Comparison of ENCODE assay signal across 8 cellular contexts in the genomic region with DNA sequence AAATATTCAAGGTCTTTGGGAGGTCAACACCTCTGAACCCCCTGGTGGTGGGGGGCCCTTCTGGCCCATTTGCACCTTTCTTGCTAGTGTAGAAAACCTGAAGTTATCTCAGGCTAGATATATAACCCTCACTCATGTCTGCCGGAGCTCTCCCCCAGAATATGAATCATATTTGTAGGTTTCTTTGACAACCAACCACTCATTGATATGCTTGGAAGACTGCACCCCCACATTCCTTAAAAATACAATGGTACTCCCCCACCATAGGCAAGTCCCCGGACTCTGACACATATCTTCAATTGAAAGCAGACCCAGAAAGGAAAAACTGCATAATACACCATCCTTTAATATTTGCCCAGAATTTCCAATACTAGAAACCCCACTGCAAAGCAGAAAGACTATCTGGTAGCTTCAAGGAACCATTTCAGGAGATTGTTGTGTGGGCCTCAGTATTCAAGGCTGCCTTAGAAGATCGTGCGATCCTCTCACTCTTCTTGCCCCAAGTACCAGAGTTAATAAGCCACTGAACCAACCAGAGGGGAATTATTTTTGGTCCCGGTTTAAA. TPM values are rescaled to one million over a fixed set of nuclear protein-coding genes. Genes with fewer than 3 reads are reported as not detected.
DNase-seq lines count a peak whose midpoint lies in the region; ATAC-seq and TF ChIP-seq lines count a peak whose summit lies in the region.

No MANE protein-coding gene starts in this region.

- no peaks in the 10 kb centered on the region for H3K27me3 ChIP-seq in psoas muscle (ENCODE audit: insufficient read depth in 3 of 3, low read length in 2 of 3)

- no peak for DNase-seq in activated B cell treated with CpG ODN at 0.5 μM for 24 hours
- DNase-seq in fibroblast of pulmonary artery (ENCODE audit: low read depth), result peak; percentile 23
- no peak for DNase-seq in psoas muscle
- no peak for DNase-seq in cerebellar nuclear complex (lab: John Stamatoyannopoulos, UW)
- no peak for DNase-seq in NCI-H345 (lab: John Stamatoyannopoulos, UW)
- DNase-seq in DMS 273 treated with DMSO at 0.1 percent for 48 hours (lab: John Stamatoyannopoulos, UW), result no peak

- CTCF ChIA-PET in activated B cell treated with CpG ODN at 0.5 μM for 24 hours (lab: Charles Lee), result interaction anchor here (1.4 kb wide), 1 partner anchor 43 kb away, joined by 3 read pairs; no protein-coding TSS in a partner anchor

- H3K4me1 Mint-ChIP-seq in activated B cell treated with CpG ODN at 0.5 μM for 24 hours, result peaks cover 53% of the 10 kb centered on the region

- H3K4me1 ChIP-seq in psoas muscle, result peaks cover 38% of the 10 kb centered on the region

- H3K36me3 Mint-ChIP-seq in activated B cell treated with CpG ODN at 0.5 μM for 24 hours (ENCODE audit: low read depth), result peaks cover 29% of the 10 kb centered on the region

- peak; percentile 16 for ATAC-seq in GM18870 (IDR thresholded peaks at IDR 0.05; ENCODE audit: unreplicated experiment)
- peak; percentile 3 for ATAC-seq in HG02943 (IDR thresholded peaks at IDR 0.05; ENCODE audit: low read depth, unreplicated experiment)
- ATAC-seq in activated B cell treated with CpG ODN at 0.5 μM for 24 hours (ENCODE audit: low read depth), result peak; percentile 1
- peak in 2 of 4 donors; percentile 0 to 1 for ATAC-seq in psoas muscle

- H3K4me3 ChIP-seq in fibroblast of pulmonary artery (replicated peaks; ENCODE audit: low read depth, low read length), result peak overlapping the region; percentile 99
- H3K4me3 ChIP-seq in psoas muscle, result peak overlapping the region; percentile 100

- TF ChIP-seq CTCF in activated B cell treated with CpG ODN at 0.5 μM for 24 hours (IDR thresholded peaks at IDR 0.05) (no peak), fibroblast of pulmonary artery (IDR thresholded peaks at IDR 0.05; ENCODE audit: low read length, missing control alignments) (no peak), psoas muscle (IDR thresholded peaks at IDR 0.05) (no peak)

- 23 to 30% (median 29%) methylated on average over 5 of the region's 5 CpGs for WGBS in psoas muscle, 3 donors

- no peaks in the 10 kb centered on the region for H3K27me3 Mint-ChIP-seq in activated B cell treated with CpG ODN at 0.5 μM for 24 hours

- H3K4me3 Mint-ChIP-seq in activated B cell treated with CpG ODN at 0.5 μM for 24 hours, result peak overlapping the region; percentile 98

- H3K27ac ChIP-seq in psoas muscle, result peak overlapping the region; percentile 100

- H3K9me3 Mint-ChIP-seq in activated B cell treated with CpG ODN at 0.5 μM for 24 hours, result peaks cover 2% of the 10 kb centered on the region

- H3K27ac Mint-ChIP-seq in activated B cell treated with CpG ODN at 0.5 μM for 24 hours, result peak overlapping the region; percentile 100

- peaks cover 2 to 21% of the 10 kb centered on the region in 2 donors for H3K36me3 ChIP-seq in psoas muscle (ENCODE audit: insufficient read depth in 1 of 2, low read depth in 1 of 2)

- H3K9me3 ChIP-seq in psoas muscle, result no peaks in the 10 kb centered on the region

- POLR2A ChIA-PET in activated B cell treated with CpG ODN at 0.5 μM for 24 hours (lab: Charles Lee), result interaction anchor here (2.1 to 5.4 kb wide), 7 partner anchors 13 to 194 kb away, joined by 6 to 86 read pairs (median 16); partner anchors contain the start of genes CDKN2AIPNL, JADE2 and SKP1

- intact Hi-C loops in activated B cell treated with CpG ODN at 0.5 μM for 24 hours (cut with micrococcal nuclease), result loop anchor here (2.0 to 5.0 kb wide), 7 partner anchors 66 to 537 kb away; partner anchors contain the start of genes DDX46 and PCBD2
- intact Hi-C loops in psoas muscle (cut with DNase I), result loop anchor here in 1 of 2 donors (2.0 to 5.0 kb wide), 2 partner anchors 67 to 156 kb away; no protein-coding TSS in a partner anchor

RNA-seq across cellular contexts. Expression of gene UBE2B, which starts 1.0 kb away (rescaled TPM):
- total RNA-seq in activated B cell treated with CpG ODN at 0.5 μM for 24 hours, result 60.4 and 64.4 TPM in 2 replicates
- total RNA-seq in psoas muscle, result 100 to 1,000 TPM; 178 to 296 (median 222) TPM
- 100 to 1,000 TPM; 146 to 233 (median 187) TPM for polyA plus RNA-seq in psoas muscle

RNA-seq across cellular contexts. Expression of gene CDKL3, which starts 3.4 kb away (rescaled TPM):
- total RNA-seq in activated B cell treated with CpG ODN at 0.5 μM for 24 hours, result 0.54 and 2.1 TPM in 2 replicates
- total RNA-seq in psoas muscle, result 1 to 10 TPM; 2.5 to 7.8 (median 5.2) TPM
- polyA plus RNA-seq in psoas muscle, result 1 to 10 TPM; 3.9 to 5.7 (median 5.0) TPM

RNA-seq across cellular contexts. Expression of gene CDKN2AIPNL, which starts 41.3 kb away (rescaled TPM):
- total RNA-seq in activated B cell treated with CpG ODN at 0.5 μM for 24 hours, result 21.6 and 22.4 TPM in 2 replicates
- 10 to 100 TPM; 31.4 to 45.4 (median 39.8) TPM for total RNA-seq in psoas muscle
- polyA plus RNA-seq in psoas muscle, result 10 to 100 TPM; 35.7 to 60.9 (median 42.0) TPM
